2 cellular contexts compared by ENCODE assay signal in the genomic region with DNA sequence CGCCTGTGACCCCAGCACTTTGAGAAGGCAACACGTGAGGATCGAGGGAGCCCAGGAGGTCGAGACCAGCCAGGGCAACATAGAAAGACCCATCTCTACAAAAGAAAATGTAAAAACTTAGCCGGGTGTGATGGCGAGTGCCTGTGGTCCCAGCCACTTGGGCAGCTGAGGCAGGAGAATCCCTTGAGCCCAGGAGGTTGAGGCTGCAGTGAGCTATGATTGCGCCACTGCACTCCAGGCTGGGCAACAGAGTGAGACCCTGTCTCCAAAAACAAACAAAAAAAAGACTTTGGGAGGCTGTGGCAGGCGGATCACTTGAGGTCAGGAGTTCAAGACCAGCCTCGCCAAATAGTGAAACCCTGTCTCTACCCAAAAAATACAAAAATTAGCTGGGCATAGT.
TF ChIP-seq lines count a peak whose summit lies in the region.

No MANE protein-coding gene starts in this region.

TF ChIP-seq in HEK293, 187 proteins besides CTCF, POLR2A, EP300 and RAD21:
- TF ChIP-seq ZNF121 (tag by site-specific recombination; IDR thresholded peaks at IDR 0.05) (peak; percentile 96), KLF1 (tag by site-specific recombination; IDR thresholded peaks at IDR 0.05) (0 out of 2 replicates have a peak, but pooled peaks have one; percentile 11)

TF ChIP-seq in K562, 482 proteins besides CTCF, POLR2A, EP300 and RAD21:
- TF ChIP-seq CEBPB (tag; IDR thresholded peaks at IDR 0.05) (peak; percentile 32; the same call in 1 of the 2 replicates), ZNF121 (CRISPR knock-in tag; conservative IDR thresholded peaks at IDR 0.05) (peak; percentile 93)
